ENCODE assay signal across 8 cellular contexts in genomic region chr16:11587643-11588247, GRCh38. TPM values are rescaled to one million over a fixed set of nuclear protein-coding genes. Genes with fewer than 3 reads are reported as not detected.
DNase-seq lines count a peak whose midpoint lies in the region; ATAC-seq and TF ChIP-seq lines count a peak whose summit lies in the region.

No MANE protein-coding gene starts in this region.

- H3K9me3 Mint-ChIP-seq in progenitor cell of endocrine pancreas (ENCODE audit: low read depth) = no peaks in the 10 kb centered on the region

- H3K4me2 ChIP-seq in fibroblast of lung (ENCODE audit: extremely low read depth, insufficient read depth, low read length) = peak overlapping the region; percentile 38

- no peaks in the 10 kb centered on the region for H4K20me1 ChIP-seq in fibroblast of lung (ENCODE audit: control insufficient read depth, extremely low read depth, insufficient read depth, low read length)

- H3K79me2 ChIP-seq in fibroblast of lung (ENCODE audit: control insufficient read depth, insufficient read depth, low read length) = peaks cover 30% of the 10 kb centered on the region

- H3K9me3 ChIP-seq in RWPE2 (ENCODE audit: severe bottlenecking) (no peaks in the 10 kb centered on the region), fibroblast of lung (ENCODE audit: control insufficient read depth, insufficient read depth, low read depth, low read length) (no peaks in the 10 kb centered on the region)

- H3K27me3 ChIP-seq in RWPE2 (ENCODE audit: insufficient read depth, poor library complexity, severe bottlenecking) (no peaks in the 10 kb centered on the region), fibroblast of lung (ENCODE audit: control insufficient read depth, insufficient read depth, low read length) (peaks cover 2% of the 10 kb centered on the region)

- peaks cover 15% of the 10 kb centered on the region; the same call in 1 of the 2 replicates for H3K36me3 ChIP-seq in RWPE2 (ENCODE audit: low read depth)
- H3K36me3 ChIP-seq in fibroblast of lung (ENCODE audit: control insufficient read depth, insufficient read depth, low read length) = peaks cover 2% of the 10 kb centered on the region

- DNase-seq in RWPE2 (ENCODE audit: low spot score) = no peak
- no peak for DNase-seq in fibroblast of lung (ENCODE audit: low read depth in 2 of 2)
- DNase-seq in progenitor cell of endocrine pancreas (ENCODE audit: low spot score, unreplicated experiment) = no peak
- no peak for DNase-seq in T-helper 9 cell

- H3K27ac ChIP-seq in RWPE2 (ENCODE audit: poor library complexity, severe bottlenecking) (peak overlapping the region; percentile 76), fibroblast of lung (ENCODE audit: insufficient read depth, low read length) (peak overlapping the region; percentile 77)

- no peak overlapping the region for H2AFZ ChIP-seq in fibroblast of lung (ENCODE audit: low read length)

- H3K4me1 Mint-ChIP-seq in progenitor cell of endocrine pancreas (ENCODE audit: low read depth) = peaks cover 23% of the 10 kb centered on the region

- no peaks in the 10 kb centered on the region for H3K36me3 Mint-ChIP-seq in progenitor cell of endocrine pancreas (ENCODE audit: insufficient read depth)

- H3K4me3 Mint-ChIP-seq in progenitor cell of endocrine pancreas (ENCODE audit: low read depth) = peak overlapping the region; percentile 79

- no peak for TF ChIP-seq CTCF in RWPE2 (IDR thresholded peaks at IDR 0.05; ENCODE audit: poor library complexity, severe bottlenecking)
- TF ChIP-seq CTCF in fibroblast of lung (conservative IDR thresholded peaks at IDR 0.05 in 1 of 2, IDR thresholded peaks at IDR 0.05 in 1 of 2; ENCODE audit: low read depth in 1 of 2, low read length in 2 of 2) = no peak
- no peak for TF ChIP-seq CTCF in progenitor cell of endocrine pancreas (IDR thresholded peaks at IDR 0.05; ENCODE audit: unreplicated experiment)

- peak overlapping the region; percentile 85 for H3K9ac ChIP-seq in fibroblast of lung (ENCODE audit: insufficient read depth, low read length)

- H3K4me1 ChIP-seq in RWPE2 (ENCODE audit: insufficient read depth, poor library complexity, severe bottlenecking) (peaks cover 25% of the 10 kb centered on the region), fibroblast of lung (ENCODE audit: control insufficient read depth, extremely low read depth, insufficient read depth, low read length) (peaks cover 9% of the 10 kb centered on the region)

- H3K4me3 ChIP-seq in GM08714 (ENCODE audit: low read length) (peak overlapping the region; percentile 83; the same call in 1 of the 2 replicates), RWPE2 (ENCODE audit: severe bottlenecking) (peak overlapping the region; percentile 98), fibroblast of lung (replicated peaks in 1 of 4; ENCODE audit: control extremely low read depth in 1 of 4, insufficient read depth in 1 of 4, low read depth in 3 of 4, low read length in 4 of 4) (peak overlapping the region; percentile 60 to 87 (median 79))

- no peak overlapping the region for H3K27ac Mint-ChIP-seq in progenitor cell of endocrine pancreas

- ATAC-seq in RWPE2 (ENCODE audit: low read depth) = no peak
- no peak for ATAC-seq in HG03139 (IDR thresholded peaks at IDR 0.05; ENCODE audit: unreplicated experiment)
- ATAC-seq in GM21423 (IDR thresholded peaks at IDR 0.05; ENCODE audit: unreplicated experiment) = no peak
- ATAC-seq in HG03280 (IDR thresholded peaks at IDR 0.05; ENCODE audit: unreplicated experiment) = no peak

- peaks cover 5% of the 10 kb centered on the region for H3K27me3 Mint-ChIP-seq in progenitor cell of endocrine pancreas

RNA-seq across cellular contexts. Expression of gene LITAF, which starts 1.0 kb away (rescaled TPM):
- total RNA-seq in fibroblast of lung = 70.9 and 79.6 TPM in 2 replicates
- polyA plus RNA-seq in fibroblast of lung = 128 and 162 TPM in 2 replicates
- 108 and 157 TPM in 2 replicates for polyA plus RNA-seq in fibroblast of lung (2012)
- 291 and 341 TPM in 2 replicates for polyA minus RNA-seq in fibroblast of lung (ENCODE audit: low replicate concordance)
- 47.6 and 48.6 TPM in 2 replicates for total RNA-seq in progenitor cell of endocrine pancreas
